1 cellular context compared by ENCODE assay signal in the genomic region with DNA sequence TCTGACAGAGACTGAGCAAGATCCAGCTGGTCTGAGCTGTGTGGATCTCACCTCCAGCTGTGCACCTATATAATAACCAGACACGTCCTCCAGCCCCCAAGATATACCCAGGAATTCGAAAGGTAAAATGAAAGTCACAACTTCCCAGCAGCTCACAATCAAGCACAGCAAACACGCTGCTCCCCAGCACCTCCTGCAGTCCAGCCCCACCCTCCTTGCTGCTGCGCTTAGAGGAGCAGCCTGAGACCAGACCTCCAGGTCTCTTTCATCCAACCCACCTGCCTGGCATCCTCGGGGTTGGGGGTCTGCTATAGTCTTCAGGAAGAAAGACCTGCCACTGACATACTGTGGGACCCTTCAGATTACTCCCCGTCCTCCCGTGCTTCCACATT.
TF ChIP-seq lines count a peak whose summit lies in the region.

No MANE protein-coding gene starts in this region.

TF ChIP-seq in K562, 482 proteins besides CTCF, POLR2A, EP300 and RAD21:
- no peak for TF ChIP-seq NFRKB (IDR thresholded peaks at IDR 0.05; ENCODE audit: low read depth)
- no peak for TF ChIP-seq MEF2D (tag; conservative IDR thresholded peaks at IDR 0.05; ENCODE audit: low read depth)
- TF ChIP-seq ZSCAN32 (CRISPR knock-in tag; IDR thresholded peaks at IDR 0.05), result no peak
- no peak for TF ChIP-seq HSF4 (CRISPR knock-in tag; IDR thresholded peaks at IDR 0.05; ENCODE audit: borderline replicate concordance)
- TF ChIP-seq ZNF239 (CRISPR knock-in tag; IDR thresholded peaks at IDR 0.05), result no peak
- TF ChIP-seq KDM2B (CRISPR knock-in tag; IDR thresholded peaks at IDR 0.05), result no peak
- TF ChIP-seq CSDE1 (IDR thresholded peaks at IDR 0.05), result no peak
- no peak for TF ChIP-seq KDM5B (IDR thresholded peaks at IDR 0.05; ENCODE audit: insufficient replicate concordance, low read depth, low read length)
- no peak for TF ChIP-seq ZNF232 (CRISPR knock-in tag; IDR thresholded peaks at IDR 0.05)
- TF ChIP-seq EWSR1 (IDR thresholded peaks at IDR 0.05; ENCODE audit: borderline replicate concordance, low read depth, partially characterized antibody), result no peak
- no peak for TF ChIP-seq ZNF436 (CRISPR knock-in tag; IDR thresholded peaks at IDR 0.05)
- TF ChIP-seq ZNF696 (CRISPR knock-in tag; conservative IDR thresholded peaks at IDR 0.05), result no peak
- TF ChIP-seq, protein P1, sequence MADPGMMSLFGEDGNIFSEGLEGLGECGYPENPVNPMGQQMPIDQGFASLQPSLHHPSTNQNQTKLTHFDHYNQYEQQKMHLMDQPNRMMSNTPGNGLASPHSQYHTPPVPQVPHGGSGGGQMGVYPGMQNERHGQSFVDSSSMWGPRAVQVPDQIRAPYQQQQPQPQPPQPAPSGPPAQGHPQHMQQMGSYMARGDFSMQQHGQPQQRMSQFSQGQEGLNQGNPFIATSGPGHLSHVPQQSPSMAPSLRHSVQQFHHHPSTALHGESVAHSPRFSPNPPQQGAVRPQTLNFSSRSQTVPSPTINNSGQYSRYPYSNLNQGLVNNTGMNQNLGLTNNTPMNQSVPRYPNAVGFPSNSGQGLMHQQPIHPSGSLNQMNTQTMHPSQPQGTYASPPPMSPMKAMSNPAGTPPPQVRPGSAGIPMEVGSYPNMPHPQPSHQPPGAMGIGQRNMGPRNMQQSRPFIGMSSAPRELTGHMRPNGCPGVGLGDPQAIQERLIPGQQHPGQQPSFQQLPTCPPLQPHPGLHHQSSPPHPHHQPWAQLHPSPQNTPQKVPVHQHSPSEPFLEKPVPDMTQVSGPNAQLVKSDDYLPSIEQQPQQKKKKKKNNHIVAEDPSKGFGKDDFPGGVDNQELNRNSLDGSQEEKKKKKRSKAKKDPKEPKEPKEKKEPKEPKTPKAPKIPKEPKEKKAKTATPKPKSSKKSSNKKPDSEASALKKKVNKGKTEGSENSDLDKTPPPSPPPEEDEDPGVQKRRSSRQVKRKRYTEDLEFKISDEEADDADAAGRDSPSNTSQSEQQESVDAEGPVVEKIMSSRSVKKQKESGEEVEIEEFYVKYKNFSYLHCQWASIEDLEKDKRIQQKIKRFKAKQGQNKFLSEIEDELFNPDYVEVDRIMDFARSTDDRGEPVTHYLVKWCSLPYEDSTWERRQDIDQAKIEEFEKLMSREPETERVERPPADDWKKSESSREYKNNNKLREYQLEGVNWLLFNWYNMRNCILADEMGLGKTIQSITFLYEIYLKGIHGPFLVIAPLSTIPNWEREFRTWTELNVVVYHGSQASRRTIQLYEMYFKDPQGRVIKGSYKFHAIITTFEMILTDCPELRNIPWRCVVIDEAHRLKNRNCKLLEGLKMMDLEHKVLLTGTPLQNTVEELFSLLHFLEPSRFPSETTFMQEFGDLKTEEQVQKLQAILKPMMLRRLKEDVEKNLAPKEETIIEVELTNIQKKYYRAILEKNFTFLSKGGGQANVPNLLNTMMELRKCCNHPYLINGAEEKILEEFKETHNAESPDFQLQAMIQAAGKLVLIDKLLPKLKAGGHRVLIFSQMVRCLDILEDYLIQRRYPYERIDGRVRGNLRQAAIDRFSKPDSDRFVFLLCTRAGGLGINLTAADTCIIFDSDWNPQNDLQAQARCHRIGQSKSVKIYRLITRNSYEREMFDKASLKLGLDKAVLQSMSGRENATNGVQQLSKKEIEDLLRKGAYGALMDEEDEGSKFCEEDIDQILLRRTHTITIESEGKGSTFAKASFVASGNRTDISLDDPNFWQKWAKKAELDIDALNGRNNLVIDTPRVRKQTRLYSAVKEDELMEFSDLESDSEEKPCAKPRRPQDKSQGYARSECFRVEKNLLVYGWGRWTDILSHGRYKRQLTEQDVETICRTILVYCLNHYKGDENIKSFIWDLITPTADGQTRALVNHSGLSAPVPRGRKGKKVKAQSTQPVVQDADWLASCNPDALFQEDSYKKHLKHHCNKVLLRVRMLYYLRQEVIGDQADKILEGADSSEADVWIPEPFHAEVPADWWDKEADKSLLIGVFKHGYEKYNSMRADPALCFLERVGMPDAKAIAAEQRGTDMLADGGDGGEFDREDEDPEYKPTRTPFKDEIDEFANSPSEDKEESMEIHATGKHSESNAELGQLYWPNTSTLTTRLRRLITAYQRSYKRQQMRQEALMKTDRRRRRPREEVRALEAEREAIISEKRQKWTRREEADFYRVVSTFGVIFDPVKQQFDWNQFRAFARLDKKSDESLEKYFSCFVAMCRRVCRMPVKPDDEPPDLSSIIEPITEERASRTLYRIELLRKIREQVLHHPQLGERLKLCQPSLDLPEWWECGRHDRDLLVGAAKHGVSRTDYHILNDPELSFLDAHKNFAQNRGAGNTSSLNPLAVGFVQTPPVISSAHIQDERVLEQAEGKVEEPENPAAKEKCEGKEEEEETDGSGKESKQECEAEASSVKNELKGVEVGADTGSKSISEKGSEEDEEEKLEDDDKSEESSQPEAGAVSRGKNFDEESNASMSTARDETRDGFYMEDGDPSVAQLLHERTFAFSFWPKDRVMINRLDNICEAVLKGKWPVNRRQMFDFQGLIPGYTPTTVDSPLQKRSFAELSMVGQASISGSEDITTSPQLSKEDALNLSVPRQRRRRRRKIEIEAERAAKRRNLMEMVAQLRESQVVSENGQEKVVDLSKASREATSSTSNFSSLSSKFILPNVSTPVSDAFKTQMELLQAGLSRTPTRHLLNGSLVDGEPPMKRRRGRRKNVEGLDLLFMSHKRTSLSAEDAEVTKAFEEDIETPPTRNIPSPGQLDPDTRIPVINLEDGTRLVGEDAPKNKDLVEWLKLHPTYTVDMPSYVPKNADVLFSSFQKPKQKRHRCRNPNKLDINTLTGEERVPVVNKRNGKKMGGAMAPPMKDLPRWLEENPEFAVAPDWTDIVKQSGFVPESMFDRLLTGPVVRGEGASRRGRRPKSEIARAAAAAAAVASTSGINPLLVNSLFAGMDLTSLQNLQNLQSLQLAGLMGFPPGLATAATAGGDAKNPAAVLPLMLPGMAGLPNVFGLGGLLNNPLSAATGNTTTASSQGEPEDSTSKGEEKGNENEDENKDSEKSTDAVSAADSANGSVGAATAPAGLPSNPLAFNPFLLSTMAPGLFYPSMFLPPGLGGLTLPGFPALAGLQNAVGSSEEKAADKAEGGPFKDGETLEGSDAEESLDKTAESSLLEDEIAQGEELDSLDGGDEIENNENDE (IDR thresholded peaks at IDR 0.05; ENCODE audit: low read depth, low read length), result no peak
- TF ChIP-seq TEAD1 (CRISPR knock-in tag; IDR thresholded peaks at IDR 0.05), result no peak
- TF ChIP-seq RBFOX2 (IDR thresholded peaks at IDR 0.05; ENCODE audit: low read depth, low read length), result no peak
TF ChIP-seq in K562: peak in this region for 0.
